In genomic region chr10:113680172-113681111, GRCh38 we compare ENCODE assay signal across 8 cellular contexts. TPM values are rescaled to one million over a fixed set of nuclear protein-coding genes. Genes with fewer than 3 reads are reported as not detected.
DNase-seq lines count a peak whose midpoint lies in the region; ATAC-seq, FAIRE-seq and TF ChIP-seq lines count a peak whose summit lies in the region.

No MANE protein-coding gene starts in this region.

- no peak for FAIRE-seq in kidney (lab: Jason Lieb, UNC)

- peak; percentile 22 for ATAC-seq in GM21528 (IDR thresholded peaks at IDR 0.05; ENCODE audit: low FRiP score, unreplicated experiment)

- intact Hi-C loops in kidney (cut with DNase I) = no loop called here

- H3K4me1 ChIP-seq in HUES6 (ENCODE audit: control insufficient read depth, insufficient read depth, low read length) (no peaks in the 10 kb centered on the region), kidney (ENCODE audit: control insufficient read depth in 1 of 2, insufficient read depth in 1 of 2, low read depth in 1 of 2, low read length in 2 of 2) (peaks cover 7 to 13% of the 10 kb centered on the region in 2 donors)

- no peaks in the 10 kb centered on the region for H3K36me3 ChIP-seq in HUES6 (ENCODE audit: control insufficient read depth, insufficient read depth, low read length)
- no peaks in the 10 kb centered on the region for H3K36me3 ChIP-seq in kidney (ENCODE audit: control insufficient read depth in 1 of 2, insufficient read depth in 2 of 2, low read length in 2 of 2)

- H3K27me3 ChIP-seq in HUES6 (ENCODE audit: control insufficient read depth, insufficient read depth, low read length) = peaks cover 9% of the 10 kb centered on the region; the same call in 1 of the 2 replicates

- H3K4me3 ChIP-seq in HUES6 (ENCODE audit: low read depth, low read length) (peak overlapping the region; percentile 87), kidney (ENCODE audit: low read length in 2 of 2) (peak overlapping the region; percentile 95 to 98)

- no peak for TF ChIP-seq CTCF in kidney (IDR thresholded peaks at IDR 0.05; ENCODE audit: borderline replicate concordance, extremely low read depth, insufficient read depth)

- H3K9me3 ChIP-seq in HUES6 (ENCODE audit: control insufficient read depth, insufficient read depth, low read depth, low read length) (no peaks in the 10 kb centered on the region), kidney (ENCODE audit: control insufficient read depth in 1 of 2, low read length in 2 of 2) (no peaks in the 10 kb centered on the region)

- H3K9ac ChIP-seq in HUES6 (ENCODE audit: low read length) (peak overlapping the region; percentile 75), kidney (ENCODE audit: low read length in 2 of 2) (peak overlapping the region; percentile 99)

- no peak overlapping the region; the same call in 1 of the 2 replicates for H3K27ac ChIP-seq in HUES6 (ENCODE audit: low read depth, low read length)
- peak overlapping the region; percentile 98 for H3K27ac ChIP-seq in caudate nucleus (ENCODE audit: low read depth, low read length)
- H3K27ac ChIP-seq in kidney (ENCODE audit: low read depth in 2 of 2, low read length in 2 of 2) = peak overlapping the region; percentile 92 to 96

- DNase-seq in EL (peak; percentile 88), T-helper 9 cell (peak; percentile 13), caudate nucleus (lab: John Stamatoyannopoulos, UW) (peak in 20 of 61 donors; percentile 3 to 67 (median 36)), kidney (peak; percentile 83), putamen (ENCODE audit: low spot score) (no peak)
- DNase-seq in stimulated activated CD4-positive, alpha-beta T cell treated with anti-CD3 and anti-CD28 coated beads, Interleukin-15, amount 100 ng/mL, for 24 hours = peak; percentile 44

RNA-seq across cellular contexts. Expression of gene CASP7, which starts 0.7 kb away (rescaled TPM):
- 18.9 TPM for total RNA-seq in kidney
- 19.0 TPM for polyA plus RNA-seq in kidney (ENCODE audit: insufficient read depth, low read depth, low replicate concordance)

RNA-seq across cellular contexts. Expression of gene NRAP, which starts 16.6 kb away (rescaled TPM):
- not detected for total RNA-seq in kidney
- polyA plus RNA-seq in kidney (ENCODE audit: insufficient read depth, low read depth, low replicate concordance) = not detected
